In the genomic region with DNA sequence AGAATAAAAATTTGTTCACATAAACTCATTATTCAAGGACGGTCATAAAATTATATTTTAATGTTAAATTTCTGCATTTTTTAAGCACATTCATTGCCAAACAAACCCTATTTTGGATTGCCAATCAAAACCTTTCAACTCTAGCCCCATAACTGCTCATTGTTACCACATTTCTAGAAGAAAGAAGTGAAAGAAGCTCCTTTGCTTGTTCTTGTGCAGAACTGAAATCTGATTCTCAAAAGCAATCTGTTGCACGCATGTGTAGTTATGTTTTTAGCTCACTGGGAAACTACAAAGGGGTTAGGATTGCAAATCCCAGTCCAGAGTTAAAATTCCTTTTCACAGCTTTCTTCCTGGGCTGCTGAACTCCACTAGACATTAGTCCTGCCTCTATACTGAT, we compare ENCODE assay signal across 18 cellular contexts.
DNase-seq lines count a peak whose midpoint lies in the region; ATAC-seq and TF ChIP-seq lines count a peak whose summit lies in the region.
"Had no signal": no experiment of that assay in that cellular context is flagged by ENCODE, and none has a peak within 500 bp of the region (broad histone marks: within the 10 kb centered on the region; RNA-seq: fewer than 3 reads in every experiment).

No MANE protein-coding gene starts in this region.

- intact Hi-C loops in dendritic cell treated with granulocyte-macrophage colony-stimulating factor and Interleukin-4, amounts not matched to agents 40 ng/mL and 50 ng/mL, for 4 days (cut with micrococcal nuclease) = no loop called here
- intact Hi-C loops in Caco-2 (cut with micrococcal nuclease; ENCODE audit: unreplicated experiment) (no loop called here), left lung (cut with DNase I) (no loop called here)

- no peaks in the 10 kb centered on the region for H3K36me3 ChIP-seq in Caco-2 (ENCODE audit: control insufficient read depth, insufficient read depth, low read length)
- H3K36me3 ChIP-seq in left lung = no peaks in the 10 kb centered on the region

- no peaks in the 10 kb centered on the region for H3K36me3 Mint-ChIP-seq in dendritic cell treated with granulocyte-macrophage colony-stimulating factor and Interleukin-4, amounts not matched to agents 40 ng/mL and 50 ng/mL, for 4 days (ENCODE audit: low read depth)
- no peaks in the 10 kb centered on the region for H3K36me3 Mint-ChIP-seq in Caco-2 (ENCODE audit: insufficient read depth, unreplicated experiment)

- DNase-seq in Caco-2 (no peak), left lung (no peak), cortex of kidney (lab: John Stamatoyannopoulos, UW) (no peak)
- DNase-seq: ACHN; CD4-positive, alpha-beta T cell; DND-41; GDM1; H9; NCI-H1105 treated with DMSO at 0.1 percent for 48 hours; NCI-H187; NCI-H774; OCI-M1 had no signal

- H3K27ac ChIP-seq in left lung = no peak overlapping the region
- H3K27ac ChIP-seq: KMS-11, RWPE1 had no signal

- TF ChIP-seq CTCF in Caco-2 (IDR thresholded peaks at IDR 0.05; ENCODE audit: insufficient read depth in 1 of 2, low read depth in 1 of 2, low read length in 1 of 2, severe bottlenecking in 1 of 2, unreplicated experiment in 1 of 2) (no peak), left lung (IDR thresholded peaks at IDR 0.05) (no peak)

- H3K4me3 Mint-ChIP-seq in dendritic cell treated with granulocyte-macrophage colony-stimulating factor and Interleukin-4, amounts not matched to agents 40 ng/mL and 50 ng/mL, for 4 days = no peak overlapping the region
- no peak overlapping the region for H3K4me3 Mint-ChIP-seq in Caco-2 (ENCODE audit: unreplicated experiment)
- H3K4me3 Mint-ChIP-seq: CD4-positive, alpha-beta T cell; H9 had no signal

- CTCF ChIA-PET in Caco-2 (lab: Charles Lee) = no interaction called here

- peak overlapping the region; percentile 40 for H3K27ac Mint-ChIP-seq in dendritic cell treated with granulocyte-macrophage colony-stimulating factor and Interleukin-4, amounts not matched to agents 40 ng/mL and 50 ng/mL, for 4 days
- H3K27ac Mint-ChIP-seq in Caco-2 (ENCODE audit: unreplicated experiment) = no peak overlapping the region
- H3K27ac Mint-ChIP-seq: CD4-positive, alpha-beta T cell; H9 had no signal

- H3K27me3 ChIP-seq in Caco-2 (replicated peaks; ENCODE audit: control insufficient read depth, insufficient read depth, low read length) (no peaks in the 10 kb centered on the region), left lung (no peaks in the 10 kb centered on the region)

- peaks cover 20% of the 10 kb centered on the region for H3K4me1 Mint-ChIP-seq in dendritic cell treated with granulocyte-macrophage colony-stimulating factor and Interleukin-4, amounts not matched to agents 40 ng/mL and 50 ng/mL, for 4 days (ENCODE audit: low read depth)
- H3K4me1 Mint-ChIP-seq in Caco-2 (ENCODE audit: low read depth, unreplicated experiment) = no peaks in the 10 kb centered on the region
- H3K4me1 Mint-ChIP-seq: H9 had no signal

- no peaks in the 10 kb centered on the region for H3K9me3 ChIP-seq in Caco-2
- H3K9me3 ChIP-seq in left lung = no peaks in the 10 kb centered on the region

- H3K4me3 ChIP-seq in Caco-2 (ENCODE audit: low read depth, low read length) = no peak overlapping the region
- no peak overlapping the region for H3K4me3 ChIP-seq in left lung

- no peaks in the 10 kb centered on the region for H3K9me3 Mint-ChIP-seq in dendritic cell treated with granulocyte-macrophage colony-stimulating factor and Interleukin-4, amounts not matched to agents 40 ng/mL and 50 ng/mL, for 4 days
- no peaks in the 10 kb centered on the region for H3K9me3 Mint-ChIP-seq in Caco-2 (ENCODE audit: unreplicated experiment)
- H3K9me3 Mint-ChIP-seq: CD4-positive, alpha-beta T cell had no signal

- BruUV-seq in Caco-2 (replicated peaks; lab: Mats Ljungman, UMichigan) = no TSS peak

- no peaks in the 10 kb centered on the region for H3K27me3 Mint-ChIP-seq in dendritic cell treated with granulocyte-macrophage colony-stimulating factor and Interleukin-4, amounts not matched to agents 40 ng/mL and 50 ng/mL, for 4 days
- H3K27me3 Mint-ChIP-seq in Caco-2 (ENCODE audit: insufficient read depth, unreplicated experiment) = no peaks in the 10 kb centered on the region

- ATAC-seq in GM18511 (IDR thresholded peaks at IDR 0.05; ENCODE audit: unreplicated experiment) (peak; percentile 52), GM21529 (IDR thresholded peaks at IDR 0.05; ENCODE audit: unreplicated experiment) (peak; percentile 59), HG03442 (IDR thresholded peaks at IDR 0.05; ENCODE audit: unreplicated experiment) (peak; percentile 57), left lung (no peak)

- H3K4me1 ChIP-seq in Caco-2 = no peaks in the 10 kb centered on the region
- H3K4me1 ChIP-seq in left lung = no peaks in the 10 kb centered on the region

- POLR2A ChIA-PET in Caco-2 (lab: Charles Lee) = no interaction called here
